ENCODE assay signal across 10 cellular contexts in genomic region chr17:48056246-48056745, GRCh38. TPM values are rescaled to one million over a fixed set of nuclear protein-coding genes. Genes with fewer than 3 reads are reported as not detected.
DNase-seq lines count a peak whose midpoint lies in the region; ATAC-seq and TF ChIP-seq lines count a peak whose summit lies in the region.
"Had no signal": no experiment of that assay in that cellular context is flagged by ENCODE, and none has a peak within 500 bp of the region (broad histone marks: within the 10 kb centered on the region; RNA-seq: fewer than 3 reads in every experiment).

No MANE protein-coding gene starts in this region.

- no peak for ATAC-seq in activated T-cell treated with anti-CD3 and anti-CD28 coated beads, Interleukin-2, amount 50 U/mL, for 72 hours (replicated peaks in 1 of 2)
- ATAC-seq in T-helper 17 cell (no peak), PC-3 (no peak)

- no peak for DNase-seq in activated T-cell treated with anti-CD3 and anti-CD28 coated beads, Interleukin-2, amount 50 U/mL, for 72 hours
- no peak for DNase-seq in activated T-cell treated with anti-CD3 and anti-CD28 coated beads, Interleukin-2, amount 50 U/mL, for 1 hour
- DNase-seq in T-helper 17 cell (no peak), iPS DF 6.9 (ENCODE audit: low read depth, low spot score) (no peak), activated gamma-delta T cell (lab: John Stamatoyannopoulos, UW) (no peak), NCI-H748 (lab: John Stamatoyannopoulos, UW; ENCODE audit: unreplicated experiment) (no peak), PC-3 (no peak)
- DNase-seq: NCI-H2029, uterus had no signal

- H3K9me3 Mint-ChIP-seq in activated T-cell treated with anti-CD3 and anti-CD28 coated beads, Interleukin-2, amount 50 U/mL, for 72 hours, result no peaks in the 10 kb centered on the region
- H3K9me3 Mint-ChIP-seq in stimulated activated naive CD8-positive, alpha-beta T cell treated with anti-CD3 and anti-CD28 coated beads, Interleukin-15, Interleukin-2, amounts not matched to agents 100 ng/mL and 50 ng/mL, for 24 hours, result no peaks in the 10 kb centered on the region

- H3K9ac ChIP-seq in PC-3 (ENCODE audit: low read length), result no peak overlapping the region

- no peak overlapping the region for H2AFZ ChIP-seq in PC-3 (ENCODE audit: low read length)

- WGBS in iPS DF 6.9 (ENCODE audit: insufficient coverage, insufficient read length), result no CpG with 5 or more reads among the region's 10 CpGs

- H3K4me2 ChIP-seq in PC-3 (ENCODE audit: low read length), result no peak overlapping the region

- H3F3A ChIP-seq in PC-3 (ENCODE audit: low read length, unreplicated experiment), result no peaks in the 10 kb centered on the region

- H3K9me2 ChIP-seq in PC-3 (replicated peaks; ENCODE audit: low read length), result no peaks in the 10 kb centered on the region

- BruUV-seq in PC-3 (replicated peaks; lab: Mats Ljungman, UMichigan), result no TSS peak

- H3K4me3 ChIP-seq in iPS DF 6.9 (ENCODE audit: low read length) (peak overlapping the region; percentile 84; the same call in 1 of the 2 replicates), PC-3 (ENCODE audit: low read length) (no peak overlapping the region)
- H3K4me3 ChIP-seq: uterus had no signal

- peak overlapping the region; percentile 78 to 93 for H3K4me3 Mint-ChIP-seq in activated T-cell treated with anti-CD3 and anti-CD28 coated beads, Interleukin-2, amount 50 U/mL, for 72 hours
- no peak overlapping the region for H3K4me3 Mint-ChIP-seq in T-helper 17 cell
- peak overlapping the region; percentile 66 for H3K4me3 Mint-ChIP-seq in stimulated activated naive CD8-positive, alpha-beta T cell treated with anti-CD3 and anti-CD28 coated beads, Interleukin-15, Interleukin-2, amounts not matched to agents 100 ng/mL and 50 ng/mL, for 24 hours

- H3K36me3 Mint-ChIP-seq in activated T-cell treated with anti-CD3 and anti-CD28 coated beads, Interleukin-2, amount 50 U/mL, for 72 hours (ENCODE audit: insufficient read depth in 2 of 2), result peaks cover 38 to 57% of the 10 kb centered on the region in 2 donors
- peaks cover 17% of the 10 kb centered on the region for H3K36me3 Mint-ChIP-seq in T-helper 17 cell (ENCODE audit: low read depth)
- peaks cover 75% of the 10 kb centered on the region for H3K36me3 Mint-ChIP-seq in stimulated activated naive CD8-positive, alpha-beta T cell treated with anti-CD3 and anti-CD28 coated beads, Interleukin-15, Interleukin-2, amounts not matched to agents 100 ng/mL and 50 ng/mL, for 24 hours (ENCODE audit: low read depth)

- CTCF ChIA-PET in PC-3 (lab: Charles Lee), result no interaction called here

- H3K79me2 ChIP-seq in PC-3 (ENCODE audit: low read length), result peaks cover 50% of the 10 kb centered on the region

- H4K20me1 ChIP-seq in PC-3 (ENCODE audit: low read length), result peaks cover 44% of the 10 kb centered on the region

- H3K4me1 Mint-ChIP-seq in activated T-cell treated with anti-CD3 and anti-CD28 coated beads, Interleukin-2, amount 50 U/mL, for 72 hours (ENCODE audit: low read depth), result peaks cover 73% of the 10 kb centered on the region
- peaks cover 39% of the 10 kb centered on the region for H3K4me1 Mint-ChIP-seq in T-helper 17 cell
- H3K4me1 Mint-ChIP-seq in stimulated activated naive CD8-positive, alpha-beta T cell treated with anti-CD3 and anti-CD28 coated beads, Interleukin-15, Interleukin-2, amounts not matched to agents 100 ng/mL and 50 ng/mL, for 24 hours (ENCODE audit: low read depth), result peaks cover 59% of the 10 kb centered on the region

- H3K36me3 ChIP-seq in iPS DF 6.9 (ENCODE audit: control insufficient read depth, insufficient read depth, low read length), result peaks cover 47% of the 10 kb centered on the region
- H3K36me3 ChIP-seq in PC-3 (ENCODE audit: low read depth, low read length), result peaks cover 71% of the 10 kb centered on the region
- H3K36me3 ChIP-seq: uterus had no signal

- H3K4me1 ChIP-seq in iPS DF 6.9 (ENCODE audit: control insufficient read depth, insufficient read depth, low read length), result peaks cover 10% of the 10 kb centered on the region
- H3K4me1 ChIP-seq in PC-3 (ENCODE audit: insufficient read depth, low read length), result peaks cover 22% of the 10 kb centered on the region

- H3K27me3 ChIP-seq in iPS DF 6.9 (ENCODE audit: control insufficient read depth, insufficient read depth, low read length), result no peaks in the 10 kb centered on the region
- no peaks in the 10 kb centered on the region for H3K27me3 ChIP-seq in PC-3 (ENCODE audit: low read length)
- H3K27me3 ChIP-seq: uterus had no signal

- H3K27me3 Mint-ChIP-seq in activated T-cell treated with anti-CD3 and anti-CD28 coated beads, Interleukin-2, amount 50 U/mL, for 72 hours (ENCODE audit: low read depth), result no peaks in the 10 kb centered on the region
- no peaks in the 10 kb centered on the region for H3K27me3 Mint-ChIP-seq in T-helper 17 cell
- no peaks in the 10 kb centered on the region for H3K27me3 Mint-ChIP-seq in stimulated activated naive CD8-positive, alpha-beta T cell treated with anti-CD3 and anti-CD28 coated beads, Interleukin-15, Interleukin-2, amounts not matched to agents 100 ng/mL and 50 ng/mL, for 24 hours

- POLR2A ChIA-PET in PC-3 (lab: Charles Lee; ENCODE audit: unreplicated experiment), result no interaction called here

- intact Hi-C loops in PC-3 (cut with micrococcal nuclease), result no loop called here

- no peak overlapping the region for H3K27ac ChIP-seq in iPS DF 6.9 (ENCODE audit: low read length)
- H3K27ac ChIP-seq in PC-3 (ENCODE audit: low read length), result no peak overlapping the region

- H3K9me3 ChIP-seq in T-helper 17 cell (ENCODE audit: control insufficient read depth, low read length, poor library complexity, severe bottlenecking) (no peaks in the 10 kb centered on the region), iPS DF 6.9 (ENCODE audit: control insufficient read depth, insufficient read depth, low read length) (no peaks in the 10 kb centered on the region), PC-3 (ENCODE audit: low read length) (no peaks in the 10 kb centered on the region)
- H3K9me3 ChIP-seq: uterus had no signal

- TF ChIP-seq CTCF in PC-3 (conservative IDR thresholded peaks at IDR 0.05; ENCODE audit: low read depth, low read length), result no peak

- H3K27ac Mint-ChIP-seq in activated T-cell treated with anti-CD3 and anti-CD28 coated beads, Interleukin-2, amount 50 U/mL, for 72 hours, result peak overlapping the region; percentile 100
- peak overlapping the region; percentile 86 for H3K27ac Mint-ChIP-seq in T-helper 17 cell
- peak overlapping the region; percentile 98 for H3K27ac Mint-ChIP-seq in stimulated activated naive CD8-positive, alpha-beta T cell treated with anti-CD3 and anti-CD28 coated beads, Interleukin-15, Interleukin-2, amounts not matched to agents 100 ng/mL and 50 ng/mL, for 24 hours

RNA-seq across cellular contexts. Expression of gene NFE2L1, which starts 8.1 kb away (rescaled TPM):
- 100 to 1,000 TPM; 214 to 237 TPM for total RNA-seq in activated T-cell treated with anti-CD3 and anti-CD28 coated beads, Interleukin-2, amount 50 U/mL, for 72 hours
- total RNA-seq in T-helper 17 cell (10 to 100 TPM; 41.2 to 42.2 TPM), PC-3 (2014; rRNA removed) (45.1 and 72.6 TPM in 2 replicates)

RNA-seq across cellular contexts. Expression of gene COPZ2, which starts 18.7 kb away (rescaled TPM):
- 10 to 100 TPM; 11.7 to 14.2 TPM for total RNA-seq in activated T-cell treated with anti-CD3 and anti-CD28 coated beads, Interleukin-2, amount 50 U/mL, for 72 hours
- 1 to 10 TPM in 1 of 2 donors, not detected in 1; 1.0 TPM for total RNA-seq in T-helper 17 cell
- total RNA-seq in PC-3 (2014; rRNA removed), result 0.63 and 1.3 TPM in 2 replicates

RNA-seq across cellular contexts. Expression of gene CBX1, which starts 45.0 kb away (rescaled TPM):
- 10 to 100 TPM; 47.0 to 62.3 TPM for total RNA-seq in activated T-cell treated with anti-CD3 and anti-CD28 coated beads, Interleukin-2, amount 50 U/mL, for 72 hours
- 10 to 100 TPM; 12.7 to 16.9 TPM for total RNA-seq in T-helper 17 cell
- 119 and 142 TPM in 2 replicates for total RNA-seq in PC-3 (2014; rRNA removed)

RNA-seq across cellular contexts. Expression of gene SNX11, which starts 51.3 kb away (rescaled TPM):
- 10 to 100 TPM; 30.5 to 30.6 TPM for total RNA-seq in activated T-cell treated with anti-CD3 and anti-CD28 coated beads, Interleukin-2, amount 50 U/mL, for 72 hours
- total RNA-seq in T-helper 17 cell (10 to 100 TPM; 12.8 to 13.2 TPM), PC-3 (2014; rRNA removed) (17.7 and 23.3 TPM in 2 replicates)
